ENCODE assay signal across 8 cellular contexts in genomic region chr11:65663634-65664200, GRCh38. TPM values are rescaled to one million over a fixed set of nuclear protein-coding genes. Genes with fewer than 3 reads are reported as not detected.
A peak's percentile ranks its signal among the peaks of the same experiment; 100 is the strongest.
DNase-seq lines count a peak whose midpoint lies in the region; ATAC-seq and TF ChIP-seq lines count a peak whose summit lies in the region.

No MANE protein-coding gene starts in this region.

- peaks cover 17% of the 10 kb centered on the region for H3K4me1 Mint-ChIP-seq in chondrocyte (ENCODE audit: low read depth)

- ATAC-seq in HG03095 (IDR thresholded peaks at IDR 0.05; ENCODE audit: unreplicated experiment): peak; percentile 13
- peak; percentile 72 for ATAC-seq in SK-N-SH treated with all-trans-retinoic acid at 6 μM for 48 hours

- H3K9me3 Mint-ChIP-seq in chondrocyte (ENCODE audit: low read depth): no peaks in the 10 kb centered on the region

- no peaks in the 10 kb centered on the region for H3K27me3 Mint-ChIP-seq in chondrocyte (ENCODE audit: low read depth)

- DNase-seq in NCI-H1417 (lab: John Stamatoyannopoulos, UW): peak in 2 of 3 experiments; percentile 40 to 69
- DNase-seq in NCI-H1417 treated with DMSO at 0.1 percent for 48 hours (lab: John Stamatoyannopoulos, UW): no peak
- DNase-seq in chondrocyte (ENCODE audit: low spot score): peak; percentile 75
- no peak for DNase-seq in kidney epithelial cell (ENCODE audit: low read depth)
- peak; percentile 75 for DNase-seq in stimulated activated CD4-positive, alpha-beta T cell treated with anti-CD3 and anti-CD28 coated beads, Interleukin-15, amount 100 ng/mL, for 24 hours
- DNase-seq in HT-29 (ENCODE audit: low spot score): no peak

- peak overlapping the region; percentile 97 for H3K27ac Mint-ChIP-seq in chondrocyte (ENCODE audit: unreplicated experiment)

- no peaks in the 10 kb centered on the region for H3K27me3 ChIP-seq in kidney epithelial cell (ENCODE audit: control insufficient read depth, insufficient read depth, low read length)

- peak overlapping the region; percentile 92 for H3K4me3 ChIP-seq in kidney epithelial cell (ENCODE audit: low read depth, low read length)

- peak overlapping the region; percentile 82 for H3K4me3 Mint-ChIP-seq in chondrocyte (ENCODE audit: unreplicated experiment)

- TF ChIP-seq CTCF in chondrocyte (IDR thresholded peaks at IDR 0.05) (no peak), kidney epithelial cell (IDR thresholded peaks at IDR 0.05; ENCODE audit: insufficient read depth, low read length, poor library complexity, severe bottlenecking) (no peak)

- peaks cover 4% of the 10 kb centered on the region for H3K36me3 ChIP-seq in kidney epithelial cell (ENCODE audit: control insufficient read depth, insufficient read depth, low read length)

- peaks cover 15% of the 10 kb centered on the region for H3K36me3 Mint-ChIP-seq in chondrocyte (ENCODE audit: low read depth)

TF ChIP-seq in SK-N-SH treated with all-trans-retinoic acid at 6 μM for 48 hours, 23 proteins besides CTCF, POLR2A, EP300 and RAD21:
- TF ChIP-seq TSHZ2 (CRISPR knock-in tag; IDR thresholded peaks at IDR 0.05) (no peak), OSR1 (CRISPR knock-in tag; IDR thresholded peaks at IDR 0.05) (no peak), RARB (CRISPR knock-in tag; IDR thresholded peaks at IDR 0.05) (no peak), TCF4 (CRISPR knock-in tag; IDR thresholded peaks at IDR 0.05; ENCODE audit: borderline replicate concordance) (no peak), CREB5 (CRISPR knock-in tag; IDR thresholded peaks at IDR 0.05; ENCODE audit: low read depth) (no peak), ARNTL (CRISPR knock-in tag; IDR thresholded peaks at IDR 0.05; ENCODE audit: borderline replicate concordance, low read depth) (no peak), CSRNP3 (CRISPR knock-in tag; IDR thresholded peaks at IDR 0.05) (no peak), CSDC2 (CRISPR knock-in tag; IDR thresholded peaks at IDR 0.05) (no peak), ZFP30 (CRISPR knock-in tag; IDR thresholded peaks at IDR 0.05) (no peak), ZC3H10 (CRISPR knock-in tag; IDR thresholded peaks at IDR 0.05) (no peak), ZNF565 (CRISPR knock-in tag; conservative IDR thresholded peaks at IDR 0.05; ENCODE audit: low read depth) (no peak), SNAI2 (CRISPR knock-in tag; IDR thresholded peaks at IDR 0.05) (no peak), PPARA (CRISPR knock-in tag; IDR thresholded peaks at IDR 0.05; ENCODE audit: borderline replicate concordance) (no peak)
- TF ChIP-seq, protein P1, sequence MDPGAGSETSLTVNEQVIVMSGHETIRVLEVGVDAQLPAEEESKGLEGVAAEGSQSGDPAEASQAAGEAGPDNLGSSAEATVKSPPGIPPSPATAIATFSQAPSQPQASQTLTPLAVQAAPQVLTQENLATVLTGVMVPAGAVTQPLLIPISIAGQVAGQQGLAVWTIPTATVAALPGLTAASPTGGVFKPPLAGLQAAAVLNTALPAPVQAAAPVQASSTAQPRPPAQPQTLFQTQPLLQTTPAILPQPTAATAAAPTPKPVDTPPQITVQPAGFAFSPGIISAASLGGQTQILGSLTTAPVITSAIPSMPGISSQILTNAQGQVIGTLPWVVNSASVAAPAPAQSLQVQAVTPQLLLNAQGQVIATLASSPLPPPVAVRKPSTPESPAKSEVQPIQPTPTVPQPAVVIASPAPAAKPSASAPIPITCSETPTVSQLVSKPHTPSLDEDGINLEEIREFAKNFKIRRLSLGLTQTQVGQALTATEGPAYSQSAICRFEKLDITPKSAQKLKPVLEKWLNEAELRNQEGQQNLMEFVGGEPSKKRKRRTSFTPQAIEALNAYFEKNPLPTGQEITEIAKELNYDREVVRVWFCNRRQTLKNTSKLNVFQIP (CRISPR knock-in tag; IDR thresholded peaks at IDR 0.05; ENCODE audit: borderline replicate concordance, low read depth): no peak

RNA-seq across cellular contexts. Expression of gene RELA, which starts 1.0 kb away (rescaled TPM):
- total RNA-seq in chondrocyte (65.3 to 73.6 TPM (median 72.7 TPM) in 3 replicates), kidney epithelial cell (64.3 and 103 TPM in 2 replicates)
- total RNA-seq in HT-29 (2014; rRNA removed; shearing (Covaris generic)): 87.3 and 112 TPM in 2 replicates

RNA-seq across cellular contexts. Expression of gene SIPA1, which starts 25.8 kb away (rescaled TPM):
- total RNA-seq in chondrocyte (22.7 to 33.3 TPM (median 27.4 TPM) in 3 replicates), kidney epithelial cell (19.6 and 25.8 TPM in 2 replicates)
- total RNA-seq in HT-29 (2014; rRNA removed; shearing (Covaris generic)): 79.1 and 95.3 TPM in 2 replicates

RNA-seq across cellular contexts. Expression of gene PCNX3, which starts 48.1 kb away (rescaled TPM):
- total RNA-seq in chondrocyte (32.6 to 57.7 TPM (median 36.3 TPM) in 3 replicates), kidney epithelial cell (61.9 and 71.2 TPM in 2 replicates)
- 87.6 and 102 TPM in 2 replicates for total RNA-seq in HT-29 (2014; rRNA removed; shearing (Covaris generic))

RNA-seq across cellular contexts. Expression of gene KAT5, which starts 48.3 kb away (rescaled TPM):
- 39.9 to 53.6 TPM (median 43.2 TPM) in 3 replicates for total RNA-seq in chondrocyte
- 65.5 and 73.3 TPM in 2 replicates for total RNA-seq in kidney epithelial cell
- 106 and 112 TPM in 2 replicates for total RNA-seq in HT-29 (2014; rRNA removed; shearing (Covaris generic))

RNA-seq across cellular contexts. Expression of gene MAP3K11, which starts 49.7 kb away (rescaled TPM):
- total RNA-seq in chondrocyte: 30.2 to 34.6 TPM (median 31.6 TPM) in 3 replicates
- 58.3 and 60.8 TPM in 2 replicates for total RNA-seq in kidney epithelial cell
- total RNA-seq in HT-29 (2014; rRNA removed; shearing (Covaris generic)): 129 and 134 TPM in 2 replicates

Comparison
In these comparisons a context has a peak if more than half of its experiments do, and no peak if none do; other contexts are left out.
1. DNase-seq: peak in NCI-H1417 (2 of 3), chondrocyte (single experiment) and stimulated activated CD4-positive, alpha-beta T cell treated with anti-CD3 and anti-CD28 coated beads, Interleukin-15, amount 100 ng/mL, for 24 hours (single experiment); none in NCI-H1417 treated with DMSO at 0.1 percent for 48 hours (single experiment), kidney epithelial cell (single experiment) and HT-29 (single experiment).